In the genomic region with DNA sequence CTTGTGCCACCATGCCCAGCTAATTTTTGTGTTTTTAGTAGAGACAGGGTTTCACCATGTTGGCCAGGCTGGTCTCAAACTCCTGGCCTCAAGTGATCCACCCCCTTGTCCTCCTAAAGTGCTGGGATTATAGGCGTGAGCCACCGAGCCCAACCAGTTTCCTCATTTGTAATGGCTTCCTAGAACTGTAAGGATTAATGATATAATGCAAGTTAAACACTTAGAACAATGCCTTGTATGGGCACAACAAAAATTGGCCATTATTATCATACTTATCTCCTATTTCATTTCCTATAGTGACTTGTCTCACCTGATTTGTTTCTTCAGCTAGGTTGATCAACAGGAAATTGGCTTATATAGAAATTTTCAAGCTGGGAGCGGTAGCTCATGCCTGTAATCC, we compare ENCODE assay signal across 6 cellular contexts.
"Had no signal": no experiment of that assay in that cellular context is flagged by ENCODE, and none has a peak within 500 bp of the region (broad histone marks: within the 10 kb centered on the region; RNA-seq: fewer than 3 reads in every experiment).

No MANE protein-coding gene starts in this region.

- H3K4me1 Mint-ChIP-seq: GM23338, H9 had no signal

- DNase-seq: H9, HCEC 1CT, HFFc6, IMR-90 had no signal

- H3K9me3 Mint-ChIP-seq: GM23338, H9, HFFc6 had no signal

- H3K4me3 Mint-ChIP-seq: GM23338, H9, HFFc6 had no signal

- ATAC-seq: GM23338, K562 had no signal

- H3K4me3 ChIP-seq: GM23338, K562 had no signal

- H3K27ac Mint-ChIP-seq: GM23338, H9, HFFc6 had no signal
